8 cellular contexts compared by ENCODE assay signal in genomic region chr7:32728412-32729334, GRCh38.
A peak's percentile ranks its signal among the peaks of the same experiment; 100 is the strongest.
DNase-seq lines count a peak whose midpoint lies in the region; ATAC-seq and TF ChIP-seq lines count a peak whose summit lies in the region.
"Not testable (repeated sequence)": the region's sequence is repeated elsewhere in the genome, so short reads cannot be mapped to it uniquely, and the experiment has no call there.

No MANE protein-coding gene starts in this region.

- not testable (repeated sequence) for TF ChIP-seq CTCF in coronary artery (IDR thresholded peaks at IDR 0.05)

- ATAC-seq in GM19324 (IDR thresholded peaks at IDR 0.05; ENCODE audit: low FRiP score, unreplicated experiment) (peak; percentile 72), HG03280 (IDR thresholded peaks at IDR 0.05; ENCODE audit: unreplicated experiment) (peak; percentile 71)

- peak overlapping the region; percentile 83 to 98 for H3K27ac ChIP-seq in coronary artery

- peak overlapping the region; percentile 98 for H3K4me3 ChIP-seq in coronary artery

- DNase-seq in AG20443 (ENCODE audit: low spot score) (peak; percentile 75), NCI-H460 (ENCODE audit: extremely low read depth, low read depth) (peak; percentile 40), coronary artery (ENCODE audit: low spot score) (peak; percentile 78), kidney glomerular epithelial cell (lab: John Stamatoyannopoulos, UW) (peak; percentile 71)
- peak; percentile 6 to 11 for DNase-seq in activated CD4-positive, alpha-beta T cell treated with anti-CD3 and anti-CD28 coated beads for 4 hours
- peak; percentile 30 for DNase-seq in stimulated activated CD4-positive, alpha-beta T cell treated with anti-CD3 and anti-CD28 coated beads, Interleukin-12 subunit alpha, Interleukin-12 subunit beta, amount 100 ng/mL, for 4 hours

Comparison
In these comparisons a context has a peak if more than half of its experiments do, and no peak if none do; other contexts are left out.
1. Peak in every context shown above with its lines: DNase-seq, ATAC-seq, H3K4me3 ChIP-seq and H3K27ac ChIP-seq.
2. DNase-seq: peak in every context shown above with its lines; median percentile 78 in coronary artery; 75 in AG20443; 71 in kidney glomerular epithelial cell; 40 in NCI-H460; 30 in stimulated activated CD4-positive, alpha-beta T cell treated with anti-CD3 and anti-CD28 coated beads, Interleukin-12 subunit alpha, Interleukin-12 subunit beta, amount 100 ng/mL, for 4 hours; 8 in activated CD4-positive, alpha-beta T cell treated with anti-CD3 and anti-CD28 coated beads for 4 hours.